ENCODE assay signal across 8 cellular contexts in the genomic region with DNA sequence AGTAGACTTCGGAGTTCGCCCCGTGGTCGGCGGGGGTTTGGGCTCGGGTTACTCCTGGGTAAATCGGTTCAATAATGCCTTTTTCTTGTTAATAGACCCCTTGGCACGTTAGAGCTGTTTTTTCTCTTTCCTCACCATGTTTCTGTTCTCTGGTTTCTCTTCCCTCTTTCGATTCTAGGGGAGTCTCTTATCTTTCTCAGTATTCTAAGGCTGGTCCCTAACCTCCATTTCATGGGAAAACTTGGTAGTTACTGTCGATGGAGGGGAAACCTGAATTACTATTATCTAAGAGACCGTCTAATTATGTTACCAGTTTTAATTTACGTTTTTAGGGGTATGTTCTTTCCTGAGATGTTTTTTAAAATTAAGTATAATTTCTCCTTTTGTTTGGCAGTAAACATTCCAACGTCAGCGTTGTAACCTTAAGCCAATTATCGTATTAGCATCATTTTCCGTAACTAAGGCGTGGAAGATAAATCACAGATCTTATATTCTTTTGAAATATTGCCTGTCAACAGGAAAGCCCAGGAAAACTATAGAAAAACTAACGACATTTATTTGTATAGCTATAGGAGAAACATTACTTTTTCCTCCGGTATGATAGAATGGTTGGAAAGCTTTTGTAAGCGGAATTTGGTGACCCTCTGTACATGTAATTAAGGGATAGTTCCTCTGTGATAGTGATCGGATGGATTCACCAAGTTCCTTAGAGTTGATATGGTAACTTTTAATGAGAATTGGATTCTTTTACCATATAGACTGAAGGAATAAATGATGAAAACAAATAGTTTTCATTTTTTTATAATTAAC. TPM values are rescaled to one million over a fixed set of nuclear protein-coding genes. Genes with fewer than 3 reads are reported as not detected.
DNase-seq lines count a peak whose midpoint lies in the region; ATAC-seq, FAIRE-seq and TF ChIP-seq lines count a peak whose summit lies in the region.

No MANE protein-coding gene starts in this region.

- H3K36me3 Mint-ChIP-seq in CD14-positive monocyte, result peaks cover 5 to 14% of the 10 kb centered on the region in 2 donors
- H3K36me3 Mint-ChIP-seq in IgD-negative memory B cell, result no peaks in the 10 kb centered on the region

- peak; percentile 31 for ATAC-seq in GM19455 (IDR thresholded peaks at IDR 0.05; ENCODE audit: unreplicated experiment)

- H3K27ac Mint-ChIP-seq in CD14-positive monocyte (peak overlapping the region; percentile 94 to 99 (median 96)), IgD-negative memory B cell (peak overlapping the region; percentile 91 to 99 (median 99))

- H3K9ac ChIP-seq in kidney (ENCODE audit: low read length in 2 of 2), result peak overlapping the region; percentile 91 to 98
- peak overlapping the region; percentile 94 to 96 for H3K9ac ChIP-seq in stomach smooth muscle (ENCODE audit: low read length in 2 of 2)

- TF ChIP-seq CTCF in CD14-positive monocyte (IDR thresholded peaks at IDR 0.05) (no peak), adrenal gland (IDR thresholded peaks at IDR 0.05) (no peak), kidney (IDR thresholded peaks at IDR 0.05; ENCODE audit: borderline replicate concordance, extremely low read depth, insufficient read depth) (no peak)

- H3K36me3 ChIP-seq in adrenal gland (replicated peaks in 1 of 2) (no peaks in the 10 kb centered on the region), kidney (ENCODE audit: control insufficient read depth in 1 of 2, insufficient read depth in 2 of 2, low read length in 2 of 2) (no peaks in the 10 kb centered on the region), stomach smooth muscle (ENCODE audit: control insufficient read depth in 2 of 2, insufficient read depth in 2 of 2, low read length in 2 of 2) (no peaks in the 10 kb centered on the region)

- H3K9me3 Mint-ChIP-seq in CD14-positive monocyte (peaks cover 0 to 8% (median 4%) of the 10 kb centered on the region in 7 donors), IgD-negative memory B cell (no peaks in the 10 kb centered on the region)

- H3K9me3 ChIP-seq in adrenal gland (replicated peaks in 1 of 3) (no peaks in the 10 kb centered on the region), kidney (ENCODE audit: control insufficient read depth in 1 of 2, low read length in 2 of 2) (no peaks in the 10 kb centered on the region), stomach smooth muscle (ENCODE audit: control insufficient read depth in 2 of 2, low read length in 2 of 2) (no peaks in the 10 kb centered on the region)

- H3K4me3 Mint-ChIP-seq in CD14-positive monocyte (peak overlapping the region; percentile 86 to 95), IgD-negative memory B cell (peak overlapping the region; percentile 90 to 96 (median 94))

- no peak for TF ChIP-seq POLR2A in adrenal gland (IDR thresholded peaks at IDR 0.05)

- H3K27me3 Mint-ChIP-seq in CD14-positive monocyte (ENCODE audit: low read depth in 3 of 3), result peaks cover 0 to 3% (median 0%) of the 10 kb centered on the region in 3 donors
- no peaks in the 10 kb centered on the region for H3K27me3 Mint-ChIP-seq in IgD-negative memory B cell

- WGBS in adrenal gland, 4 donors, result 1 to 3% (median 2%) methylated on average over 21 of the region's 21 CpGs

- DNase-seq in CD14-positive monocyte (ENCODE audit: low spot score) (no peak), adrenal gland (no peak), kidney (no peak), COLO668 (lab: John Stamatoyannopoulos, UW; ENCODE audit: unreplicated experiment) (no peak), cerebellum (ENCODE audit: low spot score) (no peak)

- intact Hi-C loops in CD14-positive monocyte (cut with micrococcal nuclease), result loop anchor here (5.0 kb wide), 1 partner anchor 127 kb away; a partner anchor contains a TSS
- intact Hi-C loops in adrenal gland (cut with DNase I), result no loop called here
- intact Hi-C loops in kidney (cut with DNase I), result no loop called here

- H3K4me3 ChIP-seq in adrenal gland (peak overlapping the region; percentile 65 to 100 (median 81)), kidney (ENCODE audit: low read length in 2 of 2) (peak overlapping the region; percentile 95 to 96), stomach smooth muscle (ENCODE audit: low read length in 2 of 2) (peak overlapping the region; percentile 89 to 94)

- H3K4me1 ChIP-seq in adrenal gland (replicated peaks in 1 of 2) (peaks cover 7 to 23% of the 10 kb centered on the region in 2 donors), kidney (ENCODE audit: control insufficient read depth in 1 of 2, insufficient read depth in 1 of 2, low read depth in 1 of 2, low read length in 2 of 2) (no peaks in the 10 kb centered on the region), stomach smooth muscle (ENCODE audit: control insufficient read depth, insufficient read depth, low read length) (no peaks in the 10 kb centered on the region)

- FAIRE-seq in kidney (lab: Jason Lieb, UNC), result no peak

- H3K27ac ChIP-seq in adrenal gland, result peak overlapping the region; percentile 87 to 99 (median 98)
- H3K27ac ChIP-seq in kidney (ENCODE audit: low read depth in 2 of 2, low read length in 2 of 2), result peak overlapping the region; percentile 97
- peak overlapping the region; percentile 92 for H3K27ac ChIP-seq in stomach smooth muscle (ENCODE audit: low read length)

- H3K4me1 Mint-ChIP-seq in CD14-positive monocyte (peaks cover 41% of the 10 kb centered on the region), IgD-negative memory B cell (peaks cover 34 to 37% (median 34%) of the 10 kb centered on the region in 3 donors)

- no peaks in the 10 kb centered on the region for H3K27me3 ChIP-seq in adrenal gland
- no peaks in the 10 kb centered on the region for H3K27me3 ChIP-seq in stomach smooth muscle (ENCODE audit: control insufficient read depth in 1 of 2, insufficient read depth in 2 of 2, low read length in 2 of 2)

RNA-seq across cellular contexts. Expression of a gene that starts 0.8 kb away (rescaled TPM):
- polyA plus RNA-seq in CD14-positive monocyte (1 to 10 TPM; 3.7 to 5.1 TPM), IgD-negative memory B cell (14.5 TPM), adrenal gland (10 to 100 TPM in 2 of 3 donors, 1 to 10 TPM in 1; 7.8 to 20.2 (median 10.8) TPM), kidney (ENCODE audit: insufficient read depth, low read depth, low replicate concordance) (4.3 TPM)
- total RNA-seq in adrenal gland (10 to 100 TPM; 11.8 to 55.5 (median 24.0) TPM), kidney (35.1 TPM), cerebellum (62.3 TPM)

RNA-seq across cellular contexts. Expression of a gene that starts 15.1 kb away (rescaled TPM):
- polyA plus RNA-seq in CD14-positive monocyte (under 1 TPM; 0.30 to 0.32 TPM), IgD-negative memory B cell (2.2 TPM), adrenal gland (1 to 10 TPM; 2.3 to 4.1 (median 3.5) TPM), kidney (ENCODE audit: insufficient read depth, low read depth, low replicate concordance) (1.3 TPM)
- total RNA-seq in adrenal gland (1 to 10 TPM in 4 of 8 donors, under 1 TPM in 4; 0.24 to 2.4 (median 1.1) TPM), kidney (2.7 TPM), cerebellum (23.3 TPM)

Comparison
In these comparisons a context has a peak if more than half of its experiments do, and no peak if none do; other contexts are left out.
1. intact Hi-C loops: an anchor here in CD14-positive monocyte (5.0 kb wide); none called in adrenal gland and kidney.